Comparison of ENCODE assay signal across 20 cellular contexts in genomic region chr5:110045153-110045552, GRCh38.
DNase-seq lines count a peak whose midpoint lies in the region; FAIRE-seq and TF ChIP-seq lines count a peak whose summit lies in the region.
"Had no signal": no experiment of that assay in that cellular context is flagged by ENCODE, and none has a peak within 500 bp of the region (broad histone marks: within the 10 kb centered on the region; RNA-seq: fewer than 3 reads in every experiment).

No MANE protein-coding gene starts in this region.

- H3K4me3 ChIP-seq in astrocyte (ENCODE audit: insufficient read depth, low read depth, low read length) (no peak overlapping the region), foreskin fibroblast (ENCODE audit: low read depth in 1 of 2, low read length in 2 of 2) (no peak overlapping the region), sigmoid colon (no peak overlapping the region)
- H3K4me3 ChIP-seq: ascending aorta, heart left ventricle, psoas muscle, transverse colon had no signal

- H3K27me3 ChIP-seq in astrocyte (ENCODE audit: insufficient read depth, low read length) (no peaks in the 10 kb centered on the region), sigmoid colon (no peaks in the 10 kb centered on the region)
- H3K27me3 ChIP-seq: ascending aorta, transverse colon had no signal

- no peak for TF ChIP-seq POLR2A in GM12891 (IDR thresholded peaks at IDR 0.05; ENCODE audit: low read depth, low read length)
- no peak for TF ChIP-seq POLR2A in sigmoid colon (IDR thresholded peaks at IDR 0.05)

- H3K4me1 ChIP-seq in astrocyte (ENCODE audit: insufficient read depth, low read length) (no peaks in the 10 kb centered on the region), sigmoid colon (no peaks in the 10 kb centered on the region)
- H3K4me1 ChIP-seq: ascending aorta, heart left ventricle, psoas muscle, transverse colon had no signal

- peaks cover 5% of the 10 kb centered on the region for H3K9me3 Mint-ChIP-seq in astrocyte (ENCODE audit: unreplicated experiment)

- H3K4me2 ChIP-seq in astrocyte (ENCODE audit: low read length) = no peak overlapping the region

- no peak for TF ChIP-seq EP300 in sigmoid colon (IDR thresholded peaks at IDR 0.05)

- no peak overlapping the region for H2AFZ ChIP-seq in astrocyte (ENCODE audit: low read depth, low read length)

- H3K79me2 ChIP-seq in astrocyte (ENCODE audit: insufficient read depth, low read length) = no peaks in the 10 kb centered on the region

- no peak for FAIRE-seq in astrocyte (lab: Jason Lieb, UNC)
- no peak for FAIRE-seq in GM12891 (lab: Jason Lieb, UNC)

- no peaks in the 10 kb centered on the region for H3K4me1 Mint-ChIP-seq in astrocyte (ENCODE audit: low read depth, unreplicated experiment)

- H3K27ac ChIP-seq in astrocyte (ENCODE audit: low read depth, low read length) (no peak overlapping the region), sigmoid colon (no peak overlapping the region)
- H3K27ac ChIP-seq: ascending aorta, heart left ventricle, psoas muscle, transverse colon had no signal

- H3K27ac Mint-ChIP-seq in astrocyte (ENCODE audit: unreplicated experiment) = no peak overlapping the region
- H3K27ac Mint-ChIP-seq: activated T-helper 1 cell treated with anti-CD3 and anti-CD28 coated beads, Interleukin-12 subunit alpha, Interleukin-12 subunit beta, Interleukin-2, Interleukin-4 antibody, amounts not matched to agents 30 ng/mL and 10 ng/mL and 1 ng/mL, durations not matched to agents 14 hours and 24 hours and 36 hours; T-helper 17 cell had no signal

- H3K36me3 Mint-ChIP-seq in astrocyte (ENCODE audit: low read depth, unreplicated experiment) = no peaks in the 10 kb centered on the region

- no peaks in the 10 kb centered on the region for H4K20me1 ChIP-seq in astrocyte (ENCODE audit: insufficient read depth, low read length)

- H3K9me3 ChIP-seq in astrocyte (ENCODE audit: insufficient read depth, low read depth, low read length) (no peaks in the 10 kb centered on the region), sigmoid colon (peaks cover 0 to 5% (median 2%) of the 10 kb centered on the region in 4 donors)
- H3K9me3 ChIP-seq: ascending aorta, transverse colon had no signal

- DNase-seq in AG08395 (ENCODE audit: low spot score) = peak; percentile 21
- peak; percentile 8 for DNase-seq in HT1080 (ENCODE audit: low read depth)
- DNase-seq in astrocyte (ENCODE audit: low read depth) = peak; percentile 18
- peak in 1 of 2 donors; percentile 20 for DNase-seq in foreskin fibroblast
- no peak for DNase-seq in GM12891 (ENCODE audit: insufficient read length, low spot score)
- DNase-seq in sigmoid colon = no peak
- DNase-seq in DMS53 treated with DMSO at 0.1 percent for 48 hours (lab: John Stamatoyannopoulos, UW; ENCODE audit: unreplicated experiment) = no peak
- DNase-seq in ureter (ENCODE audit: low spot score) = no peak
- DNase-seq: activated CD4-positive, alpha-beta T cell treated with anti-CD3 and anti-CD28 coated beads, Interleukin-2, amount 50 U/mL, for 1 hour; DMS79; heart left ventricle; left cardiac atrium; NCI-H1105 treated with DMSO at 0.1 percent for 48 hours; psoas muscle; stimulated activated CD4-positive, alpha-beta T cell treated with anti-CD3 and anti-CD28 coated beads, Interleukin-1b, Interleukin-23, amount 100 ng/mL, for 48 hours; stimulated activated CD8-positive, alpha-beta memory T cell treated with anti-CD3 and anti-CD28 coated beads, Interleukin-4, amount 100 ng/mL, for 48 hours; T-helper 17 cell; transverse colon had no signal

- no peak for TF ChIP-seq CTCF in astrocyte (IDR thresholded peaks at IDR 0.05; ENCODE audit: insufficient read depth, low read depth, low read length)
- peak; percentile 11 for TF ChIP-seq CTCF in foreskin fibroblast (IDR thresholded peaks at IDR 0.05; ENCODE audit: low read depth, low read length)
- TF ChIP-seq CTCF in sigmoid colon (IDR thresholded peaks at IDR 0.05) = no peak

- no peak overlapping the region for H3K4me3 Mint-ChIP-seq in astrocyte (ENCODE audit: unreplicated experiment)
- H3K4me3 Mint-ChIP-seq: activated T-helper 1 cell treated with anti-CD3 and anti-CD28 coated beads, Interleukin-12 subunit alpha, Interleukin-12 subunit beta, Interleukin-2, Interleukin-4 antibody, amounts not matched to agents 30 ng/mL and 10 ng/mL and 1 ng/mL, durations not matched to agents 14 hours and 24 hours and 36 hours; T-helper 17 cell had no signal

- WGBS in sigmoid colon, 2 donors = 7 to 65% methylated on average over 1 of the region's 1 CpG

- H3K27me3 Mint-ChIP-seq in astrocyte (ENCODE audit: low read depth, unreplicated experiment) = no peaks in the 10 kb centered on the region

- no peak overlapping the region for H3K9ac ChIP-seq in astrocyte (ENCODE audit: low read length)

- no peaks in the 10 kb centered on the region for H3K36me3 ChIP-seq in astrocyte (ENCODE audit: insufficient read depth, low read length)
- no peaks in the 10 kb centered on the region for H3K36me3 ChIP-seq in sigmoid colon
- H3K36me3 ChIP-seq: ascending aorta, heart left ventricle, transverse colon had no signal

- intact Hi-C loops in sigmoid colon (cut with DNase I) = no loop called here

TF ChIP-seq in GM12891, 5 proteins besides CTCF, POLR2A, EP300 and RAD21:
- TF ChIP-seq POLR2AphosphoS5 (IDR thresholded peaks at IDR 0.05; ENCODE audit: low read depth, low read length) (no peak), SPI1 (IDR thresholded peaks at IDR 0.05; ENCODE audit: low read depth, low read length) (no peak), TAF1 (IDR thresholded peaks at IDR 0.05; ENCODE audit: low read depth, low read length) (no peak), POU2F2 (IDR thresholded peaks at IDR 0.05; ENCODE audit: low read depth, low read length) (no peak), PAX5 (IDR thresholded peaks at IDR 0.05; ENCODE audit: insufficient read depth, low read length, severe bottlenecking) (no peak)

Comparison
In these comparisons a context has a peak if more than half of its experiments do, and no peak if none do; other contexts are left out.
1. DNase-seq: peak in AG08395 (single experiment), HT1080 (single experiment) and astrocyte (single experiment); none in GM12891 (single experiment), sigmoid colon (single experiment), DMS53 treated with DMSO at 0.1 percent for 48 hours (single experiment) and ureter (single experiment).